In genomic region chr7:128039487-128040099, GRCh38 we compare ENCODE assay signal across 29 cellular contexts.
"Had no signal": no experiment of that assay in that cellular context is flagged by ENCODE, and none has a peak within 500 bp of the region (broad histone marks: within the 10 kb centered on the region; RNA-seq: fewer than 3 reads in every experiment).

No MANE protein-coding gene starts in this region.

- H3K27me3 ChIP-seq: body of pancreas, gastrocnemius medialis, ovary, stomach, thyroid gland, upper lobe of left lung had no signal

- DNase-seq: activated CD4-positive, alpha-beta T cell treated with anti-CD3 and anti-CD28 coated beads for 48 hours; activated CD4-positive, alpha-beta T cell treated with anti-CD3 and anti-CD28 coated beads, Interleukin-2, amount 50 U/mL, for 48 hours; activated CD8-positive, alpha-beta memory T cell treated with anti-CD3 and anti-CD28 coated beads for 24 hours; activated effector memory CD4-positive, alpha-beta T cell treated with Interleukin-2 at 50 U/mL for 16 hours; activated naive CD4-positive, alpha-beta T cell treated with Interleukin-2 at 50 U/mL for 16 hours; aorta; body of pancreas; effector memory CD8-positive, alpha-beta T cell; erythroblast; gastrocnemius medialis; glutamatergic neuron; islet precursor cell; left ventricle myocardium superior; mammary epithelial cell; naive B cell; nephron progenitor cell; ovary; stimulated activated CD4-positive, alpha-beta T cell treated with anti-CD3 and anti-CD28 coated beads, Interleukin-1b, Interleukin-23, amount 100 ng/mL, for 48 hours; stimulated activated CD4-positive, alpha-beta T cell treated with anti-CD3 and anti-CD28 coated beads, Interleukin-4, amount 100 ng/mL, for 4 hours; stimulated activated CD8-positive, alpha-beta memory T cell treated with anti-CD3 and anti-CD28 coated beads, Interleukin-4, amount 100 ng/mL, for 48 hours; stomach; thyroid gland; upper lobe of left lung; WERI-Rb-1 had no signal

- FAIRE-seq: colon had no signal

- ATAC-seq: activated CD4-positive, CD25-positive, alpha-beta regulatory T cell treated with anti-CD3 and anti-CD28 coated beads, Interleukin-2, amount 50 U/mL, for 24 hours; body of pancreas; effector memory CD8-positive, alpha-beta T cell; gastrocnemius medialis; left ventricle myocardium superior; sciatic nerve; stimulated activated memory B cell treated with anti-CD40 and anti-IgM and Interleukin-4, amounts not matched to agents 10 μg/mL and 1 μg/mL and 100 μg/mL, for 72 hours had no signal

- H3K27ac ChIP-seq: body of pancreas, gastrocnemius medialis, ovary, skin epidermis, stomach, thyroid gland, upper lobe of left lung, WERI-Rb-1 had no signal

- H3K4me1 ChIP-seq: thyroid gland, upper lobe of left lung had no signal

- H3K4me3 ChIP-seq: body of pancreas, gastrocnemius medialis, ovary, skin epidermis, stomach, thyroid gland, upper lobe of left lung had no signal

- H3K9me3 ChIP-seq: body of pancreas, gastrocnemius medialis, ovary, stomach, thyroid gland, upper lobe of left lung had no signal

- H3K36me3 ChIP-seq: gastrocnemius medialis, ovary, thyroid gland, upper lobe of left lung, WERI-Rb-1 had no signal
